25 cellular contexts compared by ENCODE assay signal in genomic region chr15:26461847-26462608, GRCh38.
"Had no signal": no experiment of that assay in that cellular context is flagged by ENCODE, and none has a peak within 500 bp of the region (broad histone marks: within the 10 kb centered on the region; RNA-seq: fewer than 3 reads in every experiment).

No MANE protein-coding gene starts in this region.

- H3K27ac ChIP-seq: left lung, neural progenitor cell, ovary, right atrium auricular region, skin epidermis, spleen, tibial nerve had no signal

- H3K27ac Mint-ChIP-seq: mesothelial cell of epicardium; naive B cell; natural killer cell; nephron progenitor cell; neural progenitor cell; progenitor cell of endocrine pancreas; stimulated activated memory B cell treated with anti-CD40 and anti-IgM and Interleukin-4, amounts not matched to agents 10 μg/mL and 1 μg/mL and 100 μg/mL, for 72 hours; stimulated activated naive CD8-positive, alpha-beta T cell treated with anti-CD3 and anti-CD28 coated beads, Interleukin-15, amount 100 ng/mL, for 72 hours; type B pancreatic cell had no signal

- H3K36me3 Mint-ChIP-seq: mesothelial cell of epicardium; naive B cell; neural progenitor cell; stimulated activated memory B cell treated with anti-CD40 and anti-IgM and Interleukin-4, amounts not matched to agents 10 μg/mL and 1 μg/mL and 100 μg/mL, for 72 hours; type B pancreatic cell had no signal

- ATAC-seq: left cardiac atrium; left lung; natural killer cell; sciatic nerve; stimulated activated memory B cell treated with anti-CD40 and anti-IgM and Interleukin-4, amounts not matched to agents 10 μg/mL and 1 μg/mL and 100 μg/mL, for 72 hours; stimulated activated naive CD8-positive, alpha-beta T cell treated with anti-CD3 and anti-CD28 coated beads, Interleukin-15, amount 100 ng/mL, for 72 hours had no signal

- DNase-seq: head of caudate nucleus; hippocampal formation; kidney glomerular epithelial cell; left cardiac atrium; mesendoderm; naive B cell; natural killer cell; nephron progenitor cell; ovary; spleen; stimulated activated CD4-positive, alpha-beta T cell treated with anti-CD3 and anti-CD28 coated beads, Interleukin-4, amount 100 ng/mL, for 24 hours; stimulated activated naive CD4-positive, alpha-beta T cell treated with Interleukin-2 at 50 U/mL for 16 hours; stimulated activated naive CD8-positive, alpha-beta T cell treated with anti-CD3 and anti-CD28 coated beads, Interleukin-15, amount 100 ng/mL, for 72 hours; substantia nigra had no signal

- H3K4me2 ChIP-seq: neural progenitor cell had no signal

- H2AFZ ChIP-seq: neural progenitor cell had no signal

- H3K4me3 ChIP-seq: left lung, lung, neural progenitor cell, ovary, right atrium auricular region, skin epidermis, spleen, tibial nerve had no signal

- H3K36me3 ChIP-seq: left lung, neural progenitor cell, ovary, right atrium auricular region, spleen, tibial nerve had no signal

- H3K27me3 ChIP-seq: left lung, neural progenitor cell, ovary, right atrium auricular region, spleen, tibial nerve had no signal

- H3K4me3 Mint-ChIP-seq: mesothelial cell of epicardium; naive B cell; natural killer cell; nephron progenitor cell; neural progenitor cell; stimulated activated memory B cell treated with anti-CD40 and anti-IgM and Interleukin-4, amounts not matched to agents 10 μg/mL and 1 μg/mL and 100 μg/mL, for 72 hours; stimulated activated naive CD8-positive, alpha-beta T cell treated with anti-CD3 and anti-CD28 coated beads, Interleukin-15, amount 100 ng/mL, for 72 hours; type B pancreatic cell had no signal

- H3K4me1 ChIP-seq: left lung, neural progenitor cell, spleen, tibial nerve had no signal

- H3K4me1 Mint-ChIP-seq: mesothelial cell of epicardium; naive B cell; natural killer cell; nephron progenitor cell; neural progenitor cell; stimulated activated memory B cell treated with anti-CD40 and anti-IgM and Interleukin-4, amounts not matched to agents 10 μg/mL and 1 μg/mL and 100 μg/mL, for 72 hours; stimulated activated naive CD8-positive, alpha-beta T cell treated with anti-CD3 and anti-CD28 coated beads, Interleukin-15, amount 100 ng/mL, for 72 hours had no signal

- H3K27me3 Mint-ChIP-seq: naive B cell; progenitor cell of endocrine pancreas; stimulated activated memory B cell treated with anti-CD40 and anti-IgM and Interleukin-4, amounts not matched to agents 10 μg/mL and 1 μg/mL and 100 μg/mL, for 72 hours; stimulated activated naive CD8-positive, alpha-beta T cell treated with anti-CD3 and anti-CD28 coated beads, Interleukin-15, amount 100 ng/mL, for 72 hours; type B pancreatic cell had no signal

- H3K9me3 ChIP-seq: ovary, right atrium auricular region had no signal

- H3K9ac ChIP-seq: neural progenitor cell had no signal

- H3K9me3 Mint-ChIP-seq: type B pancreatic cell had no signal
